Comparison of ENCODE assay signal across 13 cellular contexts in genomic region chr9:111866976-111867375, GRCh38. TPM values are rescaled to one million over a fixed set of nuclear protein-coding genes. Genes with fewer than 3 reads are reported as not detected.
DNase-seq lines count a peak whose midpoint lies in the region; ATAC-seq, FAIRE-seq and TF ChIP-seq lines count a peak whose summit lies in the region.
"Had no signal": no experiment of that assay in that cellular context is flagged by ENCODE, and none has a peak within 500 bp of the region (broad histone marks: within the 10 kb centered on the region; RNA-seq: fewer than 3 reads in every experiment).

No MANE protein-coding gene starts in this region.

- no peak for FAIRE-seq in A549 (lab: Jason Lieb, UNC)
- peak; percentile 72 for FAIRE-seq in GM12891 (lab: Jason Lieb, UNC)

- no peak overlapping the region for H3K27ac ChIP-seq in A549
- H3K27ac ChIP-seq: hepatocyte, thoracic aorta had no signal

- no peak for TF ChIP-seq RAD21 in A549 (conservative IDR thresholded peaks at IDR 0.05 in 1 of 2, IDR thresholded peaks at IDR 0.05 in 1 of 2)

- H3K9me3 Mint-ChIP-seq in T-cell = no peaks in the 10 kb centered on the region

- H3K9me3 ChIP-seq in A549 = peaks cover 13% of the 10 kb centered on the region; the same call in 2 of the 3 replicates
- H3K9me3 ChIP-seq: thoracic aorta had no signal

- DNase-seq in A549 (ENCODE audit: low read depth in 1 of 2, low spot score in 1 of 2) = peak in 1 of 2 experiments; percentile 36
- no peak for DNase-seq in GM12891 (ENCODE audit: insufficient read length, low spot score)
- peak in 2 of 34 experiments; percentile 2 to 11 for DNase-seq in T-cell
- DNase-seq in fibroblast of gingiva (ENCODE audit: low read depth) = peak; percentile 56
- DNase-seq in NCI-H2196 treated with DMSO at 0.1 percent for 48 hours (lab: John Stamatoyannopoulos, UW; ENCODE audit: unreplicated experiment) = no peak
- DNase-seq in SKM-1 treated with dmso at 0.1 percent for 144 hours (lab: John Stamatoyannopoulos, UW; ENCODE audit: unreplicated experiment) = no peak
- DNase-seq in NCI-H774 (lab: John Stamatoyannopoulos, UW) = no peak
- DNase-seq: activated CD8-positive, alpha-beta memory T cell treated with anti-CD3 and anti-CD28 coated beads, Interleukin-2, amount 50 U/mL, for 48 hours; NCI-H187; SHP77 treated with DMSO at 0.1 percent for 48 hours had no signal

- H3K4me3 ChIP-seq in A549 = no peak overlapping the region
- H3K4me3 ChIP-seq: hepatocyte, thoracic aorta had no signal

- TF ChIP-seq POLR2A in A549 (IDR thresholded peaks at IDR 0.05; ENCODE audit: low read length) (no peak), GM12891 (IDR thresholded peaks at IDR 0.05; ENCODE audit: low read depth, low read length) (no peak)

- H3K27ac Mint-ChIP-seq in T-cell = peak overlapping the region in 1 of 2 donors; percentile 3

- TF ChIP-seq CTCF in A549 (IDR thresholded peaks at IDR 0.05) = no peak

- TF ChIP-seq EP300 in A549 (IDR thresholded peaks at IDR 0.05) = no peak

- WGBS in A549 (ENCODE audit: missing lambda C conversion rate) = 40% methylated on average over 5 of the region's 5 CpGs

- CTCF ChIA-PET in A549 (lab: Yijun Ruan, JAX) (no interaction called here), T-cell (lab: Charles Lee) (no interaction called here)

- POLR2A ChIA-PET in A549 (lab: Yijun Ruan, JAX) = no interaction called here
- POLR2A ChIA-PET in T-cell (lab: Charles Lee) = no interaction called here

- ATAC-seq in A549 (peak in 1 of 2 experiments; percentile 50; a peak in 2 of 6 replicates), T-cell (replicated peaks in 1 of 4) (peak; percentile 39 to 87 (median 70)), GM18498 (IDR thresholded peaks at IDR 0.05; ENCODE audit: unreplicated experiment) (no peak)

- peak overlapping the region; percentile 7 for H3K4me2 ChIP-seq in A549
- H3K4me2 ChIP-seq: hepatocyte had no signal

- no peaks in the 10 kb centered on the region for H3K36me3 Mint-ChIP-seq in T-cell

- peaks cover 0 to 11% (median 11%) of the 10 kb centered on the region in 3 donors for H3K4me1 Mint-ChIP-seq in T-cell

- H3K4me1 ChIP-seq in A549 = peaks cover 7% of the 10 kb centered on the region; the same call in 1 of the 3 replicates

- peak overlapping the region in 1 of 3 donors; percentile 1 for H3K4me3 Mint-ChIP-seq in T-cell

- H3K27me3 Mint-ChIP-seq in T-cell = peaks cover 0 to 2% of the 10 kb centered on the region in 2 donors

TF ChIP-seq in A549, 52 proteins besides CTCF, POLR2A, EP300 and RAD21:
- TF ChIP-seq MAX (IDR thresholded peaks at IDR 0.05) (no peak), REST (IDR thresholded peaks at IDR 0.05) (no peak), FOSL2 (IDR thresholded peaks at IDR 0.05) (no peak), FOSL2 (CRISPR knock-in tag; IDR thresholded peaks at IDR 0.05) (peak; percentile 61)

TF ChIP-seq in GM12891, 5 proteins besides CTCF, POLR2A, EP300 and RAD21:
- no peak for TF ChIP-seq PAX5 (IDR thresholded peaks at IDR 0.05; ENCODE audit: insufficient read depth, low read length, severe bottlenecking)
- 0 out of 2 replicates have a peak, but pooled peaks have one; percentile 26 for TF ChIP-seq POU2F2 (IDR thresholded peaks at IDR 0.05; ENCODE audit: low read depth, low read length)
- TF ChIP-seq TAF1 (IDR thresholded peaks at IDR 0.05; ENCODE audit: low read depth, low read length) = no peak

RNA-seq across cellular contexts. Expression of gene UGCG, which starts 29.6 kb away (rescaled TPM):
- polyA plus RNA-seq in A549 (2011; rRNA removed) = 16.7 and 25.9 TPM in 2 replicates
- 7.8 and 9.5 TPM in 2 replicates for polyA plus RNA-seq in A549 (2012; cell fraction: cytosol; rRNA removed)
- 7.4 and 10.6 TPM in 2 replicates for polyA plus RNA-seq in A549 (2012; cell fraction: nucleus; rRNA removed)
- 10.5 to 12.1 TPM (median 11.6 TPM) in 3 replicates for polyA plus RNA-seq in A549 (2017; fragmentation: RNase III; extraction: RNeasy Plus Mini Kit Qiagen cat#74134 plus additional on column Dnase treatment)
- 14.5 and 17.2 TPM in 2 replicates for polyA minus RNA-seq in A549 (2011; rRNA and poly(A)+ RNA removed)
- polyA plus RNA-seq in GM12891 (2012; ENCODE audit: low read depth, missing spikeins) = 33.7 TPM
- total RNA-seq in T-cell = 10 to 100 TPM; 20.1 to 41.6 (median 24.1) TPM
